In the genomic region with DNA sequence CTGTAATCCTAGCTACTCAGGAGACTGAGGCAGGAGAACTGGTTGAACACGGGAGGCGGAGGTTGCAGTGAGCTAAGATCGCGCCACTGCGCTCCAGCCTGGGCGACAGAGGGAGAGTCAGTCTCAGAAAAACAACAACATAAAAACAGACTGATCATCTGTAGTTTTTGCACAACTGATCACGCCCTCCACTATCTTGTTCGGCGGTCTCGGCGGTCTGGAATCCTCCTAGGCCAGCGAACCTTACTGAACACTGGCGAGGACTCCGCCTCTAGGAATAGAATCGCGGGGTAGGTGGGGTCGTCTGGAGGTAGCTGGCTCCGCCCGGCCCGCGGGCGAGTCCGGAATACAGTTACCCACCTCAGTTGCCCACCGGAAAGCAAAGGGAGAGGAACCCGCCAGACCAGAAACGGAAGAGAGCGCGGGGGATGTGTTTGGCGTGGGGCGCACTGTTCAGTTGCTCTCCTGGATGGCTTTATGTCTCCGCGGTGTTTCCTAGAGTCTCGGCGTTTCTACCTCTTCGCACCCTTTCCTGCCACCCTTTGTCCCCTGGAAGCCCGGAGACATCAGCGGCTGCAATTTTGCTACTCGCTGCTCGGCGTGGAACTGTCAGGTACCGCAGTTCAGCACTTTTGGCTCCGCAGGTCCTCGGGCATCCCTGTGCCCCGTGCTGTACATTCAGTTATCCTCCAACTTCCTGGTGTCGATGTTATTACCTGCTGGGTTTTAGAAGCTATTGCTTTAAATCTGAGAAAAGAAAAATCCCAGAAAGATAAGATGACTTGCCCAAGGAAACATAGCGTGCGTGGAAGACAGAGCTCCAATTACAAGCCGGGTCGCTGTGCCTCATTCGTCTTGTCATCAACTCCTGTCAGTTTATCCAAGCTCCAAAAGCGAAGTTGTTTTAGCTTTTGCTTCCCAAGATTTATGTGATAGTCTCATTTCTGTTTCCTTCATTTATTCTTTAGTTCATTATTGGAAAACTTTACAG, we compare ENCODE assay signal across 8 cellular contexts. TPM values are rescaled to one million over a fixed set of nuclear protein-coding genes. Genes with fewer than 3 reads are reported as not detected.
DNase-seq lines count a peak whose midpoint lies in the region; ATAC-seq and TF ChIP-seq lines count a peak whose summit lies in the region.

No MANE protein-coding gene starts in this region.

- TF ChIP-seq CTCF in fibroblast of pulmonary artery (IDR thresholded peaks at IDR 0.05; ENCODE audit: low read length, missing control alignments) = no peak
- no peak for TF ChIP-seq CTCF in nephron progenitor cell (IDR thresholded peaks at IDR 0.05)

- peaks cover 18% of the 10 kb centered on the region for H3K36me3 Mint-ChIP-seq in activated T-helper 17 cell treated with anti-CD3 and anti-CD28 coated beads, Interleukin-2, amount 50 U/mL, for 72 hours (ENCODE audit: low read depth)
- H3K36me3 Mint-ChIP-seq in nephron progenitor cell (ENCODE audit: low read depth) = peaks cover 15% of the 10 kb centered on the region

- peaks cover 3% of the 10 kb centered on the region for H3K9me3 Mint-ChIP-seq in activated T-helper 17 cell treated with anti-CD3 and anti-CD28 coated beads, Interleukin-2, amount 50 U/mL, for 72 hours
- peaks cover 11% of the 10 kb centered on the region for H3K9me3 Mint-ChIP-seq in nephron progenitor cell

- ATAC-seq in activated T-helper 17 cell treated with anti-CD3 and anti-CD28 coated beads, Interleukin-2, amount 50 U/mL, for 72 hours (replicated peaks) = peak; percentile 83
- ATAC-seq in stimulated activated naive CD8-positive, alpha-beta T cell treated with anti-CD3 and anti-CD28 coated beads, Interleukin-15, Interleukin-2, amounts not matched to agents 100 U/mL and 50 U/mL, for 24 hours = peak; percentile 99

- no peaks in the 10 kb centered on the region for H3K27me3 Mint-ChIP-seq in activated T-helper 17 cell treated with anti-CD3 and anti-CD28 coated beads, Interleukin-2, amount 50 U/mL, for 72 hours
- H3K27me3 Mint-ChIP-seq in nephron progenitor cell (ENCODE audit: low read depth, poor library complexity) = peaks cover 8% of the 10 kb centered on the region

- H3K4me1 Mint-ChIP-seq in activated T-helper 17 cell treated with anti-CD3 and anti-CD28 coated beads, Interleukin-2, amount 50 U/mL, for 72 hours = peaks cover 16% of the 10 kb centered on the region
- H3K4me1 Mint-ChIP-seq in nephron progenitor cell = peaks cover 12% of the 10 kb centered on the region

- H3K4me3 Mint-ChIP-seq in activated T-helper 17 cell treated with anti-CD3 and anti-CD28 coated beads, Interleukin-2, amount 50 U/mL, for 72 hours = peak overlapping the region; percentile 99
- H3K4me3 Mint-ChIP-seq in nephron progenitor cell = peak overlapping the region; percentile 99

- peak overlapping the region; percentile 94 for H3K4me3 ChIP-seq in fibroblast of pulmonary artery (replicated peaks; ENCODE audit: low read depth, low read length)

- H3K27ac Mint-ChIP-seq in activated T-helper 17 cell treated with anti-CD3 and anti-CD28 coated beads, Interleukin-2, amount 50 U/mL, for 72 hours = peak overlapping the region; percentile 93
- peak overlapping the region; percentile 53 for H3K27ac Mint-ChIP-seq in nephron progenitor cell

- DNase-seq in ELF-1 (ENCODE audit: low read depth, low spot score) (peak; percentile 93), H4 (ENCODE audit: low spot score) (peak; percentile 66), LHCN-M2 (ENCODE audit: low read depth) (peak; percentile 84), RPMI7951 (ENCODE audit: low read depth) (peak; percentile 83), fibroblast of pulmonary artery (ENCODE audit: low read depth) (peak; percentile 89), nephron progenitor cell (peak; percentile 79)
- DNase-seq in stimulated activated naive CD8-positive, alpha-beta T cell treated with anti-CD3 and anti-CD28 coated beads, Interleukin-15, Interleukin-2, amounts not matched to agents 100 U/mL and 50 U/mL, for 24 hours = peak; percentile 88

RNA-seq across cellular contexts. Expression of a gene that starts 24.9 kb away (rescaled TPM):
- 0.64 and 2.3 TPM in 2 replicates for total RNA-seq in H4 (2014; rRNA removed; shearing (Covaris generic))
- total RNA-seq in LHCN-M2 (2014; rRNA removed) = 3.1 and 3.3 TPM in 2 replicates
- 8.4 TPM for polyA plus RNA-seq in LHCN-M2 (2012)
- 1.4 and 2.2 TPM in 2 replicates for total RNA-seq in RPMI7951 (2014; rRNA removed; shearing (Covaris generic))
- 1 to 10 TPM; 4.4 to 8.1 TPM for total RNA-seq in activated T-helper 17 cell treated with anti-CD3 and anti-CD28 coated beads, Interleukin-2, amount 50 U/mL, for 72 hours

RNA-seq across cellular contexts. Expression of a gene that starts 35.3 kb away (rescaled TPM):
- total RNA-seq in H4 (2014; rRNA removed; shearing (Covaris generic)) = 23.7 and 24.0 TPM in 2 replicates
- 46.4 and 49.4 TPM in 2 replicates for total RNA-seq in LHCN-M2 (2014; rRNA removed)
- polyA plus RNA-seq in LHCN-M2 (2012) = 44.5 TPM
- 36.2 and 46.3 TPM in 2 replicates for total RNA-seq in RPMI7951 (2014; rRNA removed; shearing (Covaris generic))
- total RNA-seq in activated T-helper 17 cell treated with anti-CD3 and anti-CD28 coated beads, Interleukin-2, amount 50 U/mL, for 72 hours = 10 to 100 TPM; 50.2 to 66.7 TPM

Comparison
In these comparisons a context has a peak if more than half of its experiments do, and no peak if none do; other contexts are left out.
1. Peak in every context shown above with its lines: DNase-seq, ATAC-seq and H3K4me3 ChIP-seq.